11 cellular contexts compared by ENCODE assay signal in genomic region chr6:81894286-81894685, GRCh38.
A peak's percentile ranks its signal among the peaks of the same experiment; 100 is the strongest.
DNase-seq lines count a peak whose midpoint lies in the region; ATAC-seq and TF ChIP-seq lines count a peak whose summit lies in the region.
"Had no signal": no experiment of that assay in that cellular context is flagged by ENCODE, and none has a peak within 500 bp of the region (broad histone marks: within the 10 kb centered on the region; RNA-seq: fewer than 3 reads in every experiment).

No MANE protein-coding gene starts in this region.

- H3K9ac ChIP-seq in liver (ENCODE audit: low read depth in 1 of 2, low read length in 2 of 2): no peak overlapping the region

- H3K4me1 ChIP-seq in liver (ENCODE audit: control insufficient read depth in 4 of 4, insufficient read depth in 4 of 4, low read length in 3 of 4) (peaks cover 2 to 22% (median 12%) of the 10 kb centered on the region in 4 donors), thoracic aorta (ENCODE audit: control insufficient read depth in 1 of 2, low read depth in 2 of 2) (peaks cover 10 to 56% of the 10 kb centered on the region in 2 donors)

- WGBS in liver: 61% methylated on average over 4 of the region's 4 CpGs

- TF ChIP-seq CTCF in liver (IDR thresholded peaks at IDR 0.05; ENCODE audit: low read depth, low read length, missing input control): no peak
- TF ChIP-seq CTCF in thoracic aorta (IDR thresholded peaks at IDR 0.05): no peak

- no peak for TF ChIP-seq RAD21 in liver (IDR thresholded peaks at IDR 0.05)

- H3K27me3 ChIP-seq in liver (ENCODE audit: control insufficient read depth in 4 of 4, insufficient read depth in 4 of 4, low read length in 3 of 4) (no peaks in the 10 kb centered on the region), thoracic aorta (replicated peaks; ENCODE audit: insufficient read depth) (no peaks in the 10 kb centered on the region)

- H3K4me3 ChIP-seq in liver (ENCODE audit: low read depth in 1 of 3, low read length in 3 of 3) (no peak overlapping the region), thoracic aorta (peak overlapping the region; percentile 38)

- DNase-seq in HCEC 1CT (peak; percentile 28), erythroblast (lab: John Stamatoyannopoulos, UW) (peak; percentile 3 to 56), thoracic aorta (ENCODE audit: low spot score) (no peak), NCI-H1092 treated with DMSO at 0.1 percent for 48 hours (lab: John Stamatoyannopoulos, UW) (no peak)
- no peak for DNase-seq in activated CD8-positive, alpha-beta memory T cell treated with anti-CD3 and anti-CD28 coated beads, Interleukin-2, amount 50 U/mL, for 48 hours
- DNase-seq: activated naive CD8-positive, alpha-beta T cell treated with anti-CD3 and anti-CD28 coated beads for 36 hours; NCI-H1417 had no signal

- H3K36me3 ChIP-seq in liver (ENCODE audit: control insufficient read depth in 4 of 4, insufficient read depth in 3 of 4, low read depth in 1 of 4, low read length in 3 of 4) (no peaks in the 10 kb centered on the region), thoracic aorta (no peaks in the 10 kb centered on the region)

- H3K9me3 ChIP-seq in liver (ENCODE audit: control insufficient read depth in 4 of 4, low read length in 3 of 4) (no peaks in the 10 kb centered on the region), thoracic aorta (no peaks in the 10 kb centered on the region)

- ATAC-seq in thoracic aorta (ENCODE audit: insufficient number of reproducible peaks, low FRiP score, low read depth) (peak; percentile 50), GM18907 (IDR thresholded peaks at IDR 0.05; ENCODE audit: unreplicated experiment) (no peak), GM18517 (IDR thresholded peaks at IDR 0.05; ENCODE audit: unreplicated experiment) (no peak)

- TF ChIP-seq POLR2A in erythroblast (IDR thresholded peaks at IDR 0.05; ENCODE audit: low read length): no peak

- H3K27ac ChIP-seq in liver (ENCODE audit: low read depth in 1 of 2, low read length in 2 of 2) (peak overlapping the region; percentile 53 to 58), thoracic aorta (peak overlapping the region in 1 of 2 donors; percentile 32)
- H3K27ac ChIP-seq: VCaP had no signal

TF ChIP-seq in liver, 16 proteins besides CTCF, POLR2A, EP300 and RAD21:
- no peak for TF ChIP-seq RXRA (IDR thresholded peaks at IDR 0.05)
- TF ChIP-seq, protein P1, sequence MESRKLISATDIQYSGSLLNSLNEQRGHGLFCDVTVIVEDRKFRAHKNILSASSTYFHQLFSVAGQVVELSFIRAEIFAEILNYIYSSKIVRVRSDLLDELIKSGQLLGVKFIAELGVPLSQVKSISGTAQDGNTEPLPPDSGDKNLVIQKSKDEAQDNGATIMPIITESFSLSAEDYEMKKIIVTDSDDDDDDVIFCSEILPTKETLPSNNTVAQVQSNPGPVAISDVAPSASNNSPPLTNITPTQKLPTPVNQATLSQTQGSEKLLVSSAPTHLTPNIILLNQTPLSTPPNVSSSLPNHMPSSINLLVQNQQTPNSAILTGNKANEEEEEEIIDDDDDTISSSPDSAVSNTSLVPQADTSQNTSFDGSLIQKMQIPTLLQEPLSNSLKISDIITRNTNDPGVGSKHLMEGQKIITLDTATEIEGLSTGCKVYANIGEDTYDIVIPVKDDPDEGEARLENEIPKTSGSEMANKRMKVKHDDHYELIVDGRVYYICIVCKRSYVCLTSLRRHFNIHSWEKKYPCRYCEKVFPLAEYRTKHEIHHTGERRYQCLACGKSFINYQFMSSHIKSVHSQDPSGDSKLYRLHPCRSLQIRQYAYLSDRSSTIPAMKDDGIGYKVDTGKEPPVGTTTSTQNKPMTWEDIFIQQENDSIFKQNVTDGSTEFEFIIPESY (IDR thresholded peaks at IDR 0.05): no peak
- no peak for TF ChIP-seq YY1 (IDR thresholded peaks at IDR 0.05)
- peak in 1 of 2 donors; percentile 12 for TF ChIP-seq HNF4A (conservative IDR thresholded peaks at IDR 0.05)
- TF ChIP-seq, protein P2, sequence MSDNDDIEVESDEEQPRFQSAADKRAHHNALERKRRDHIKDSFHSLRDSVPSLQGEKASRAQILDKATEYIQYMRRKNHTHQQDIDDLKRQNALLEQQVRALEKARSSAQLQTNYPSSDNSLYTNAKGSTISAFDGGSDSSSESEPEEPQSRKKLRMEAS (IDR thresholded peaks at IDR 0.05): no peak
- TF ChIP-seq HNF4G (IDR thresholded peaks at IDR 0.05): no peak
- TF ChIP-seq NR2F2 (IDR thresholded peaks at IDR 0.05): peak; percentile 0
- no peak for TF ChIP-seq GABPA (IDR thresholded peaks at IDR 0.05 in 1 of 2, conservative IDR thresholded peaks at IDR 0.05 in 1 of 2)
- TF ChIP-seq TAF1 (conservative IDR thresholded peaks at IDR 0.05): no peak
TF ChIP-seq in liver: peak in this region for 2.

Comparison
In these comparisons a context has a peak if more than half of its experiments do, and no peak if none do; other contexts are left out.
1. DNase-seq: peak in HCEC 1CT (single experiment) and erythroblast (2 of 2); none in thoracic aorta (single experiment), NCI-H1092 treated with DMSO at 0.1 percent for 48 hours (single experiment) and activated CD8-positive, alpha-beta memory T cell treated with anti-CD3 and anti-CD28 coated beads, Interleukin-2, amount 50 U/mL, for 48 hours (single experiment).